Comparison of ENCODE assay signal across 24 cellular contexts in the genomic region with DNA sequence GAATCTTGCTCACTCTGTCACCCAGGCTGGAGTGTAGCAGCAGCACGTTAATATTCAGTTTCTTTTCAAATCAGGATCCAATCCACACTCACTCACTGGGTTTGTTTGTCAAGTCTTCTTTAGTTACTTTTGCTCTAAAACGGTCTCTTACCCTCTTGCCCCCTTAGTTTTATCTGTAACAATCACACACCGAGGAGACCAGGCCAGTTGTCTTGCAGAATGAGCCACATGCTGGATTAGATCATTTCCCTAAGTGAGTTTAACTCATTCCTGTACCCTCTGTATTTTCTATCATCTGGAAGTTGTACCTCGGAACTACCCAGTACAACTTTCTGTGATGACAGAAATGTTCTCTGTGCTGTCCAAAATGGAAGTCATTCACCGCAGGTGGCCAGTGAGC. TPM values are rescaled to one million over a fixed set of nuclear protein-coding genes. Genes with fewer than 3 reads are reported as not detected.
"Had no signal": no experiment of that assay in that cellular context is flagged by ENCODE, and none has a peak within 500 bp of the region (broad histone marks: within the 10 kb centered on the region; RNA-seq: fewer than 3 reads in every experiment).

No MANE protein-coding gene starts in this region.

- H3K36me3 ChIP-seq: esophagus squamous epithelium, ovary, stomach, thyroid gland, vagina had no signal

- H3K4me3 Mint-ChIP-seq: endodermal cell; naive thymus-derived CD8-positive, alpha-beta T cell; nephron progenitor cell; stimulated activated effector memory CD8-positive, alpha-beta T cell treated with anti-CD3 and anti-CD28 coated beads, Interleukin-12 subunit alpha, Interleukin-12 subunit beta, amount 100 ng/mL, for 72 hours had no signal

- DNase-seq: cerebellar nuclear complex; effector CD8-positive, alpha-beta T cell; endodermal cell; erythroblast; esophagus squamous epithelium; foreskin melanocyte; kidney; mesendoderm; midbrain; naive thymus-derived CD8-positive, alpha-beta T cell; nephron progenitor cell; occipital lobe; ovary; posterior cingulate gyrus; retina; stimulated activated CD4-positive, alpha-beta T cell treated with anti-CD3 and anti-CD28 coated beads, Interleukin-2, amount 100 ng/mL, for 24 hours; stimulated activated CD4-positive, alpha-beta T cell treated with anti-CD3 and anti-CD28 coated beads, Interleukin-4, amount 100 ng/mL, for 24 hours; stimulated activated naive CD4-positive, alpha-beta T cell treated with Interleukin-2 at 50 U/mL for 16 hours; stomach; thyroid gland; trophoblast cell had no signal

- H3K27ac ChIP-seq: esophagus squamous epithelium, ovary, stomach, thyroid gland, vagina had no signal

- H3K4me1 ChIP-seq: vagina had no signal

- H3K4me3 ChIP-seq: esophagus squamous epithelium, ovary, stomach, thyroid gland, vagina had no signal

- H3K9me3 ChIP-seq: esophagus squamous epithelium, ovary, stomach, thyroid gland, vagina had no signal

- H3K27me3 ChIP-seq: esophagus squamous epithelium, ovary, stomach, thyroid gland, vagina had no signal

- H3K9me3 Mint-ChIP-seq: endodermal cell; naive thymus-derived CD8-positive, alpha-beta T cell; stimulated activated effector memory CD8-positive, alpha-beta T cell treated with anti-CD3 and anti-CD28 coated beads, Interleukin-12 subunit alpha, Interleukin-12 subunit beta, amount 100 ng/mL, for 72 hours had no signal

- H3K36me3 Mint-ChIP-seq: naive thymus-derived CD8-positive, alpha-beta T cell; stimulated activated effector memory CD8-positive, alpha-beta T cell treated with anti-CD3 and anti-CD28 coated beads, Interleukin-12 subunit alpha, Interleukin-12 subunit beta, amount 100 ng/mL, for 72 hours had no signal

- H3K27ac Mint-ChIP-seq: endodermal cell; nephron progenitor cell; stimulated activated effector memory CD8-positive, alpha-beta T cell treated with anti-CD3 and anti-CD28 coated beads, Interleukin-12 subunit alpha, Interleukin-12 subunit beta, amount 100 ng/mL, for 72 hours had no signal

RNA-seq across cellular contexts. Expression of gene TOGARAM2, which starts 20.7 kb away (rescaled TPM):
- total RNA-seq: pulmonary artery endothelial cell had no signal
